21 cellular contexts compared by ENCODE assay signal in genomic region chr11:71442880-71443279, GRCh38.
"Had no signal": no experiment of that assay in that cellular context is flagged by ENCODE, and none has a peak within 500 bp of the region (broad histone marks: within the 10 kb centered on the region; RNA-seq: fewer than 3 reads in every experiment).

No MANE protein-coding gene starts in this region.

- H3K4me3 ChIP-seq: dorsolateral prefrontal cortex, hepatocyte, left lung, lower lobe of right lung, pancreas, psoas muscle, skin epidermis, thyroid gland had no signal

- DNase-seq: cortex of kidney; effector CD8-positive, alpha-beta T cell; foreskin melanocyte; left lung; lower lobe of right lung; mesenchymal stem cell; naive B cell; occipital lobe; pancreas; psoas muscle; retina; stimulated activated CD4-positive, alpha-beta T cell treated with anti-CD3 and anti-CD28 coated beads, Interleukin-2, amount 100 ng/mL, for 24 hours; stimulated activated CD4-positive, alpha-beta T cell treated with anti-CD3 and anti-CD28 coated beads, Interleukin-4, amount 100 ng/mL, for 4 hours; stimulated activated naive B cell treated with anti-CD40 and anti-IgM and Interleukin-4, amounts not matched to agents 10 μg/mL and 1 μg/mL and 100 μg/mL, for 72 hours; stimulated activated naive CD8-positive, alpha-beta T cell treated with anti-CD3 and anti-CD28 coated beads, Interleukin-15, amount 100 ng/mL, for 72 hours; thyroid gland had no signal

- H3K27me3 ChIP-seq: dorsolateral prefrontal cortex, hepatocyte, left lung, pancreas, thyroid gland had no signal

- H3K9me3 ChIP-seq: left lung, lower lobe of right lung, pancreas, psoas muscle, thyroid gland had no signal

- ATAC-seq: left lung; lower lobe of right lung; pancreas; psoas muscle; sciatic nerve; stimulated activated naive B cell treated with anti-CD40 and anti-IgM and Interleukin-4, amounts not matched to agents 10 μg/mL and 1 μg/mL and 100 μg/mL, for 72 hours; stimulated activated naive CD8-positive, alpha-beta T cell treated with anti-CD3 and anti-CD28 coated beads, Interleukin-15, amount 100 ng/mL, for 72 hours had no signal

- H3K4me1 ChIP-seq: pancreas, psoas muscle had no signal

- H3K27ac ChIP-seq: hepatocyte, left lung, lower lobe of right lung, pancreas, psoas muscle, skin epidermis, thyroid gland had no signal

- FAIRE-seq: pancreas, urothelium cell line had no signal
